In genomic region chr20:50313827-50314226, GRCh38 we compare ENCODE assay signal across 22 cellular contexts.
A peak's percentile ranks its signal among the peaks of the same experiment; 100 is the strongest.
DNase-seq lines count a peak whose midpoint lies in the region; ATAC-seq and TF ChIP-seq lines count a peak whose summit lies in the region.
"Had no signal": no experiment of that assay in that cellular context is flagged by ENCODE, and none has a peak within 500 bp of the region (broad histone marks: within the 10 kb centered on the region; RNA-seq: fewer than 3 reads in every experiment).

No MANE protein-coding gene starts in this region.

- CTCF ChIA-PET in mammary epithelial cell (lab: Charles Lee; ENCODE audit: low non-redundant PET): no interaction called here

- no peak overlapping the region for H3K4me3 ChIP-seq in left ventricle myocardium inferior
- H3K4me3 ChIP-seq in mammary epithelial cell (replicated peaks in 1 of 3; ENCODE audit: insufficient read depth in 1 of 3, low read depth in 2 of 3, low read length in 3 of 3): no peak overlapping the region
- H3K4me3 ChIP-seq in neural progenitor cell: no peak overlapping the region
- H3K4me3 ChIP-seq in upper lobe of right lung: no peak overlapping the region
- no peak overlapping the region for H3K4me3 ChIP-seq in brain microvascular endothelial cell (ENCODE audit: low read depth, low read length)
- H3K4me3 ChIP-seq: heart left ventricle, SK-N-MC had no signal

- in situ Hi-C loops in mammary epithelial cell (cut with MboI; ENCODE audit: low sequenced_read_pairs in 2 of 2) (no loop called here), brain microvascular endothelial cell (cut with HindIII; ENCODE audit: low pct_ligation_motif_present, low sequenced_read_pairs) (no loop called here)

- H3K27me3 Mint-ChIP-seq in neural progenitor cell (ENCODE audit: insufficient read depth, low read depth): peaks cover 11% of the 10 kb centered on the region

- no peaks in the 10 kb centered on the region for H3K27me3 ChIP-seq in left ventricle myocardium inferior (ENCODE audit: low read depth)
- H3K27me3 ChIP-seq in mammary epithelial cell (ENCODE audit: insufficient read depth, low read length): no peaks in the 10 kb centered on the region
- H3K27me3 ChIP-seq in neural progenitor cell: no peaks in the 10 kb centered on the region
- H3K27me3 ChIP-seq in upper lobe of right lung: no peaks in the 10 kb centered on the region
- no peaks in the 10 kb centered on the region for H3K27me3 ChIP-seq in brain microvascular endothelial cell (replicated peaks)
- H3K27me3 ChIP-seq: heart left ventricle had no signal

- WGBS in mammary epithelial cell (ENCODE audit: low coverage, missing lambda C conversion rate): 29% methylated on average over 8 of the region's 10 CpGs

- H2AFZ ChIP-seq in mammary epithelial cell (ENCODE audit: low read depth, low read length) (peak overlapping the region; percentile 80), neural progenitor cell (replicated peaks) (no peak overlapping the region)

- DNase-seq in left ventricle myocardium inferior (no peak), left ventricle myocardium superior (no peak), mammary epithelial cell (no peak), neural progenitor cell (ENCODE audit: low spot score) (no peak), upper lobe of right lung (peak; percentile 48), brain microvascular endothelial cell (no peak), SHP77 (lab: John Stamatoyannopoulos, UW) (no peak), activated gamma-delta T cell treated with Interleukin-2 at 50 U/mL for 16 hours (no peak)
- DNase-seq: activated CD4-positive, alpha-beta T cell treated with anti-CD3 and anti-CD28 coated beads for 48 hours; activated naive CD4-positive, alpha-beta T cell treated with anti-CD3 and anti-CD28 coated beads, Interleukin-2, amount 10 ng/mL, durations not matched to agents 7 days and 5 days; amniotic stem cell; CD8-positive, alpha-beta memory T cell; central memory CD4-positive, alpha-beta T cell; DMS153; heart left ventricle; KBM-7; left cardiac atrium; midbrain; MM.1S; NCI-H2107 had no signal

- H3K9ac ChIP-seq in mammary epithelial cell (ENCODE audit: insufficient read depth, low read length) (no peak overlapping the region), neural progenitor cell (no peak overlapping the region)

- ATAC-seq in left ventricle myocardium superior (no peak), upper lobe of right lung (no peak)
- ATAC-seq: heart left ventricle had no signal

- H3K9me3 ChIP-seq in left ventricle myocardium inferior (replicated peaks): no peaks in the 10 kb centered on the region
- no peaks in the 10 kb centered on the region for H3K9me3 ChIP-seq in mammary epithelial cell (replicated peaks; ENCODE audit: insufficient read depth, low read length)
- H3K9me3 ChIP-seq in neural progenitor cell (ENCODE audit: low read depth): no peaks in the 10 kb centered on the region
- H3K9me3 ChIP-seq in upper lobe of right lung: no peaks in the 10 kb centered on the region

- no TSS peak for BruUV-seq in mammary epithelial cell (replicated peaks; lab: Mats Ljungman, UMichigan)

- H3K27ac ChIP-seq in left ventricle myocardium inferior (replicated peaks) (peak overlapping the region; percentile 70), mammary epithelial cell (ENCODE audit: insufficient read depth, low read depth, low read length) (no peak overlapping the region), neural progenitor cell (no peak overlapping the region), upper lobe of right lung (no peak overlapping the region), brain microvascular endothelial cell (no peak overlapping the region)
- H3K27ac ChIP-seq: SK-N-MC had no signal

- dilution Hi-C loops in mammary epithelial cell (cut with HindIII; ENCODE audit: low sequenced_read_pairs): no loop called here

- H3K4me1 ChIP-seq in left ventricle myocardium inferior (peaks cover 37% of the 10 kb centered on the region), mammary epithelial cell (ENCODE audit: insufficient read depth, low read length) (peaks cover 53% of the 10 kb centered on the region), neural progenitor cell (peaks cover 17% of the 10 kb centered on the region), upper lobe of right lung (peaks cover 38% of the 10 kb centered on the region)

- no peak overlapping the region for H3K4me3 Mint-ChIP-seq in neural progenitor cell
- H3K4me3 Mint-ChIP-seq: activated naive CD4-positive, alpha-beta T cell treated with anti-CD3 and anti-CD28 coated beads, Interleukin-2, amount 10 ng/mL, durations not matched to agents 7 days and 5 days; B cell; CD8-positive, alpha-beta memory T cell had no signal

- H3K4me1 Mint-ChIP-seq in neural progenitor cell: peaks cover 21% of the 10 kb centered on the region
- H3K4me1 Mint-ChIP-seq: activated naive CD4-positive, alpha-beta T cell treated with anti-CD3 and anti-CD28 coated beads, Interleukin-2, amount 10 ng/mL, durations not matched to agents 7 days and 5 days; B cell; CD8-positive, alpha-beta memory T cell had no signal

- no peaks in the 10 kb centered on the region for H3K36me3 ChIP-seq in left ventricle myocardium inferior
- H3K36me3 ChIP-seq in mammary epithelial cell (ENCODE audit: insufficient read depth, low read length): no peaks in the 10 kb centered on the region
- H3K36me3 ChIP-seq in neural progenitor cell: no peaks in the 10 kb centered on the region
- no peaks in the 10 kb centered on the region for H3K36me3 ChIP-seq in upper lobe of right lung
- H3K36me3 ChIP-seq in brain microvascular endothelial cell (replicated peaks): no peaks in the 10 kb centered on the region
- H3K36me3 ChIP-seq: heart left ventricle had no signal

- peak overlapping the region; percentile 59 for H3K27ac Mint-ChIP-seq in neural progenitor cell
- H3K27ac Mint-ChIP-seq: activated naive CD4-positive, alpha-beta T cell treated with anti-CD3 and anti-CD28 coated beads, Interleukin-2, amount 10 ng/mL, durations not matched to agents 7 days and 5 days; B cell had no signal

- no peaks in the 10 kb centered on the region for H3K9me3 Mint-ChIP-seq in neural progenitor cell
- H3K9me3 Mint-ChIP-seq: activated naive CD4-positive, alpha-beta T cell treated with anti-CD3 and anti-CD28 coated beads, Interleukin-2, amount 10 ng/mL, durations not matched to agents 7 days and 5 days had no signal

- H3K4me2 ChIP-seq in mammary epithelial cell (ENCODE audit: insufficient read depth, low read depth, low read length) (no peak overlapping the region), neural progenitor cell (peak overlapping the region; percentile 17)

- H3K79me2 ChIP-seq in mammary epithelial cell (ENCODE audit: insufficient read depth, low read length): no peaks in the 10 kb centered on the region
- H3K79me2 ChIP-seq in neural progenitor cell (ENCODE audit: low read depth): no peaks in the 10 kb centered on the region

- H4K20me1 ChIP-seq in mammary epithelial cell (ENCODE audit: insufficient read depth, low read length): no peaks in the 10 kb centered on the region
- no peaks in the 10 kb centered on the region for H4K20me1 ChIP-seq in neural progenitor cell (ENCODE audit: low read depth)

- intact Hi-C loops in left ventricle myocardium inferior (cut with micrococcal nuclease) (no loop called here), left ventricle myocardium superior (cut with micrococcal nuclease) (no loop called here), mammary epithelial cell (cut with micrococcal nuclease) (no loop called here), upper lobe of right lung (cut with DNase I) (no loop called here)

- TF ChIP-seq CTCF in left ventricle myocardium inferior (IDR thresholded peaks at IDR 0.05; ENCODE audit: borderline replicate concordance): no peak
- TF ChIP-seq CTCF in mammary epithelial cell (conservative IDR thresholded peaks at IDR 0.05 in 1 of 2, IDR thresholded peaks at IDR 0.05 in 1 of 2; ENCODE audit: extremely low read depth in 1 of 2, insufficient read depth in 1 of 2, low read depth in 1 of 2, low read length in 2 of 2): no peak
- TF ChIP-seq CTCF in neural progenitor cell (IDR thresholded peaks at IDR 0.05): no peak
- no peak for TF ChIP-seq CTCF in upper lobe of right lung (IDR thresholded peaks at IDR 0.05)
- no peak for TF ChIP-seq CTCF in brain microvascular endothelial cell (IDR thresholded peaks at IDR 0.05; ENCODE audit: low read depth, low read length, missing control alignments)

- H3F3A ChIP-seq in neural progenitor cell (ENCODE audit: low read depth): no peaks in the 10 kb centered on the region

- no peaks in the 10 kb centered on the region for H3K36me3 Mint-ChIP-seq in neural progenitor cell
- H3K36me3 Mint-ChIP-seq: activated naive CD4-positive, alpha-beta T cell treated with anti-CD3 and anti-CD28 coated beads, Interleukin-2, amount 10 ng/mL, durations not matched to agents 7 days and 5 days; CD8-positive, alpha-beta memory T cell had no signal
